8 cellular contexts compared by ENCODE assay signal in the genomic region with DNA sequence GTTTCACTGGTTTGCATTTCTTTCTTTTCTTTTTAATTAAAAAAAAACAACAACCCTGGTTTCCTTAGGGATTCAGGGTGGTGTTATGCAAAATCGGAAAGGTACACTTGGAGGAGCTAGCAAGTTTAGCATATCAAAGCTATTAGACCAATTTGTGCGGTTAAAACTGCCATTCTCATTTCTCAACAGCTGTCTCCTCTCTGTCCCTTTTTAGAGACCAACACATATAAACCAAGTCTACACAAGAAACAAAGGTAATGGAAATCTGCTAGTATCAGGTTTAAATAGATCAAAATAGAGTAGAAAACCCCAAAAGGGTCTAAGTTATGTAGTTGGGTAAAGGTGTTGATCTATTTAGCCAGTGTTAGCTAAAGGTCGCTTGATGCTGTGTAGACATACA. TPM values are rescaled to one million over a fixed set of nuclear protein-coding genes. Genes with fewer than 3 reads are reported as not detected.
DNase-seq lines count a peak whose midpoint lies in the region; TF ChIP-seq lines count a peak whose summit lies in the region.

No MANE protein-coding gene starts in this region.

- peak overlapping the region; percentile 68 for H3K4me3 Mint-ChIP-seq in endothelial cell (ENCODE audit: unreplicated experiment)

- H3K36me3 ChIP-seq in BLaER1, result no peaks in the 10 kb centered on the region
- H3K36me3 ChIP-seq in neutrophil, result no peaks in the 10 kb centered on the region

- H3K27ac ChIP-seq in BLaER1 (peak overlapping the region; percentile 91), neutrophil (peak overlapping the region; percentile 85)

- H3K9ac ChIP-seq in BLaER1, result peak overlapping the region; percentile 84

- H3K4me1 ChIP-seq in BLaER1 (peaks cover 32% of the 10 kb centered on the region), neutrophil (ENCODE audit: control insufficient read depth in 1 of 2, insufficient read depth in 1 of 2, low read depth in 1 of 2, low read length in 1 of 2) (peaks cover 35 to 39% of the 10 kb centered on the region in 2 experiments)

- no peaks in the 10 kb centered on the region for H3K9me3 Mint-ChIP-seq in endothelial cell (ENCODE audit: unreplicated experiment)

- H3K9me3 ChIP-seq in BLaER1 (no peaks in the 10 kb centered on the region), neutrophil (no peaks in the 10 kb centered on the region)

- peaks cover 28% of the 10 kb centered on the region for H4K20me1 ChIP-seq in BLaER1

- peak overlapping the region; percentile 21 for H3K27ac Mint-ChIP-seq in endothelial cell (ENCODE audit: unreplicated experiment)

- intact Hi-C loops in posterior vena cava (cut with DNase I), result loop anchor here in 1 of 2 donors (10.0 kb wide), 1 partner anchor 472 kb away; no protein-coding TSS in a partner anchor

- H3K4me2 ChIP-seq in BLaER1, result peak overlapping the region; percentile 96

- H3K27me3 Mint-ChIP-seq in endothelial cell (ENCODE audit: unreplicated experiment), result peaks cover 3% of the 10 kb centered on the region

- H3K27me3 ChIP-seq in BLaER1 (peaks cover 33% of the 10 kb centered on the region), neutrophil (no peaks in the 10 kb centered on the region)

- no peaks in the 10 kb centered on the region for H3K36me3 Mint-ChIP-seq in endothelial cell (ENCODE audit: low read depth, unreplicated experiment)

- TF ChIP-seq CTCF in endothelial cell (IDR thresholded peaks at IDR 0.05; ENCODE audit: unreplicated experiment) (no peak), neutrophil (IDR thresholded peaks at IDR 0.05) (no peak)

- DNase-seq in NCI-H526 (lab: John Stamatoyannopoulos, UW) (peak; percentile 69 to 72), endothelial cell (ENCODE audit: low spot score) (no peak), OCI-M1 (lab: John Stamatoyannopoulos, UW) (no peak), HCEC 1CT (no peak), posterior vena cava (ENCODE audit: low spot score) (no peak)
- no peak for DNase-seq in activated CD4-positive, alpha-beta T cell treated with anti-CD3 and anti-CD28 coated beads for 1 hour

- peaks cover 6% of the 10 kb centered on the region for H3K4me1 Mint-ChIP-seq in endothelial cell (ENCODE audit: unreplicated experiment)

- H3K4me3 ChIP-seq in BLaER1, result peak overlapping the region; percentile 69
- peak overlapping the region; percentile 84 to 90 for H3K4me3 ChIP-seq in neutrophil (ENCODE audit: low read depth in 1 of 2, low read length in 1 of 2)

RNA-seq across cellular contexts. Expression of a gene that starts 1.7 kb away (rescaled TPM):
- total RNA-seq in endothelial cell (ENCODE audit: unreplicated experiment) (94.5 TPM), posterior vena cava (10 to 100 TPM; 19.0 to 23.6 TPM)

Comparison
In these comparisons a context has a peak if more than half of its experiments do, and no peak if none do; other contexts are left out.
1. DNase-seq: peak in NCI-H526 (2 of 2); none in endothelial cell (single experiment), OCI-M1 (single experiment), activated CD4-positive, alpha-beta T cell treated with anti-CD3 and anti-CD28 coated beads for 1 hour (single experiment), HCEC 1CT (single experiment) and posterior vena cava (single experiment).